Comparison of ENCODE assay signal across 9 cellular contexts in genomic region chr6:30463651-30464618, GRCh38. TPM values are rescaled to one million over a fixed set of nuclear protein-coding genes. Genes with fewer than 3 reads are reported as not detected.
DNase-seq lines count a peak whose midpoint lies in the region; ATAC-seq and TF ChIP-seq lines count a peak whose summit lies in the region.
"Had no signal": no experiment of that assay in that cellular context is flagged by ENCODE, and none has a peak within 500 bp of the region (broad histone marks: within the 10 kb centered on the region; RNA-seq: fewer than 3 reads in every experiment).

No MANE protein-coding gene starts in this region.

- WGBS in sigmoid colon, 2 donors = 15 to 17% methylated on average over 64 of the region's 64 CpGs

- H3K4me3 Mint-ChIP-seq in stimulated activated naive B cell treated with anti-CD40 and anti-IgM and Interleukin-4, amounts not matched to agents 10 μg/mL and 1 μg/mL and 100 μg/mL, for 72 hours = peak overlapping the region; percentile 39

- no peaks in the 10 kb centered on the region for H3K36me3 ChIP-seq in sigmoid colon
- H3K36me3 ChIP-seq: neutrophil had no signal

- H3K4me1 Mint-ChIP-seq in stimulated activated naive B cell treated with anti-CD40 and anti-IgM and Interleukin-4, amounts not matched to agents 10 μg/mL and 1 μg/mL and 100 μg/mL, for 72 hours = peaks cover 29 to 43% of the 10 kb centered on the region in 2 donors

- H3K27ac Mint-ChIP-seq in stimulated activated naive B cell treated with anti-CD40 and anti-IgM and Interleukin-4, amounts not matched to agents 10 μg/mL and 1 μg/mL and 100 μg/mL, for 72 hours = no peak overlapping the region

- intact Hi-C loops in sigmoid colon (cut with DNase I) = no loop called here

- peaks cover 4% of the 10 kb centered on the region in 2 donors for H3K36me3 Mint-ChIP-seq in stimulated activated naive B cell treated with anti-CD40 and anti-IgM and Interleukin-4, amounts not matched to agents 10 μg/mL and 1 μg/mL and 100 μg/mL, for 72 hours

- no peak for TF ChIP-seq POLR2A in sigmoid colon (IDR thresholded peaks at IDR 0.05)

- no peak overlapping the region for H3K4me3 ChIP-seq in sigmoid colon

- TF ChIP-seq CTCF in sigmoid colon (IDR thresholded peaks at IDR 0.05) = no peak

- H3K27me3 ChIP-seq in sigmoid colon = peaks cover 65 to 97% (median 78%) of the 10 kb centered on the region in 3 donors

- H3K27ac ChIP-seq in sigmoid colon = no peak overlapping the region
- H3K27ac ChIP-seq: neutrophil had no signal

- peaks cover 4 to 5% of the 10 kb centered on the region in 2 donors for H3K9me3 Mint-ChIP-seq in stimulated activated naive B cell treated with anti-CD40 and anti-IgM and Interleukin-4, amounts not matched to agents 10 μg/mL and 1 μg/mL and 100 μg/mL, for 72 hours

- H3K9me3 ChIP-seq in sigmoid colon = peaks cover 0 to 3% (median under 1%) of the 10 kb centered on the region in 4 donors
- H3K9me3 ChIP-seq: neutrophil had no signal

- H3K27me3 Mint-ChIP-seq in stimulated activated naive B cell treated with anti-CD40 and anti-IgM and Interleukin-4, amounts not matched to agents 10 μg/mL and 1 μg/mL and 100 μg/mL, for 72 hours = peaks cover 80 to 81% of the 10 kb centered on the region in 2 donors

- TF ChIP-seq EP300 in sigmoid colon (IDR thresholded peaks at IDR 0.05) = no peak

- H3K4me1 ChIP-seq in sigmoid colon = peaks cover 0 to 22% (median 20%) of the 10 kb centered on the region in 4 donors

- ATAC-seq in stimulated activated naive B cell treated with anti-CD40 and anti-IgM and Interleukin-4, amounts not matched to agents 10 μg/mL and 1 μg/mL and 100 μg/mL, for 72 hours (replicated peaks) = peak; percentile 70 to 74

- peak; percentile 36 for DNase-seq in activated T-cell treated with anti-CD3 and anti-CD28 coated beads for 1 hour (ENCODE audit: low read depth)
- no peak for DNase-seq in activated T-cell treated with anti-CD3 and anti-CD28 coated beads for 4 hours
- DNase-seq in activated T-cell treated with anti-CD3 and anti-CD28 coated beads, Interleukin-2, amount 50 U/mL, for 48 hours = peak; percentile 75 to 76
- peak; percentile 53 for DNase-seq in iris pigment epithelial cell (ENCODE audit: low read depth)
- DNase-seq in stimulated activated naive B cell treated with anti-CD40 and anti-IgM and Interleukin-4, amounts not matched to agents 10 μg/mL and 1 μg/mL and 100 μg/mL, for 72 hours = no peak
- no peak for DNase-seq in OCI-M2 (lab: John Stamatoyannopoulos, UW; ENCODE audit: unreplicated experiment)
- DNase-seq in sigmoid colon = no peak
- DNase-seq in NCI-H2107 (lab: John Stamatoyannopoulos, UW) = no peak

RNA-seq across cellular contexts. Expression of gene HLA-E, which starts 25.4 kb away (rescaled TPM):
- total RNA-seq in sigmoid colon = 100 to 1,000 TPM; 323 to 462 (median 387) TPM
- polyA plus RNA-seq in sigmoid colon = 100 to 1,000 TPM; 139 to 753 (median 181) TPM

Comparison
In these comparisons a context has a peak if more than half of its experiments do, and no peak if none do; other contexts are left out.
1. DNase-seq: peak in activated T-cell treated with anti-CD3 and anti-CD28 coated beads for 1 hour (single experiment), activated T-cell treated with anti-CD3 and anti-CD28 coated beads, Interleukin-2, amount 50 U/mL, for 48 hours (2 of 2) and iris pigment epithelial cell (single experiment); none in activated T-cell treated with anti-CD3 and anti-CD28 coated beads for 4 hours (single experiment), stimulated activated naive B cell treated with anti-CD40 and anti-IgM and Interleukin-4, amounts not matched to agents 10 μg/mL and 1 μg/mL and 100 μg/mL, for 72 hours (single experiment), OCI-M2 (single experiment), sigmoid colon (single experiment) and NCI-H2107 (single experiment).